In the genomic region with DNA sequence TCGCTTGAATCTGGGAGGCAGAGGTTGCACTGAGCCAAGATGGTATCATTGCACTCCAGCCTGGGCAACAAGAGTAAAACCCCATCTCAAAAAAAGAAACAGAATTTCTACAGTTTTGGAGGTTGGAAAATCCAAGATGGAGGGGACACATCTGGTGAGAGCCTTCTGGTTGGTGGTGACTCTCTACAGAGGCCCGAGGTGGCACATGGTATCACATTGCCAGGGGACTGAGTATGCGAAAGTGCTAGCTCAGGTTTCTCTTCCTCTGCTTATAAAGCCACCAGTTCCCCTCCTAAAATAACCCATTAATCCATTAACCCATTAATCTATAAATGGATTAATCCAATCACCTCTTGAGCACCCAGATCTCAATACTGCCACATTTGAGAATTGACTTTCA, we compare ENCODE assay signal across 24 cellular contexts.
"Had no signal": no experiment of that assay in that cellular context is flagged by ENCODE, and none has a peak within 500 bp of the region (broad histone marks: within the 10 kb centered on the region; RNA-seq: fewer than 3 reads in every experiment).

No MANE protein-coding gene starts in this region.

- DNase-seq: activated CD4-positive, alpha-beta T cell treated with anti-CD3 and anti-CD28 coated beads for 4 hours; activated CD8-positive, alpha-beta memory T cell treated with anti-CD3 and anti-CD28 coated beads, Interleukin-2, amount 50 U/mL, for 48 hours; activated CD8-positive, alpha-beta T cell treated with anti-CD3 and anti-CD28 coated beads for 36 hours; activated naive CD4-positive, alpha-beta T cell treated with anti-CD3 and anti-CD28 coated beads, Interleukin-2, amount 50 U/mL, for 16 hours; activated naive CD8-positive, alpha-beta T cell treated with anti-CD3 and anti-CD28 coated beads, Interleukin-2, amount 10 ng/mL, durations not matched to agents 7 days and 5 days; activated T-cell treated with anti-CD3 and anti-CD28 coated beads, Interleukin-2, amount 50 U/mL, for 1 hour; adrenal gland; anterior cingulate cortex; cerebellar nuclear complex; Kasumi-1; NCI-H1092; NCI-H1417; NCI-H1930; NCI-H2107; NCI-H2171 treated with DMSO at 0.1 percent for 48 hours; NCI-H345; NCI-H510A; OCI-M1; RPMI8226; T-cell had no signal

- ATAC-seq: activated CD4-positive, CD25-positive, alpha-beta regulatory T cell treated with anti-CD3 and anti-CD28 coated beads, Interleukin-2, amount 50 U/mL, for 24 hours; activated CD8-positive, alpha-beta T cell treated with anti-CD3 and anti-CD28 coated beads for 36 hours; Panc1; Right ventricle myocardium inferior; T-cell had no signal

- H3K9me3 Mint-ChIP-seq: activated CD8-positive, alpha-beta T cell treated with anti-CD3 and anti-CD28 coated beads for 36 hours; activated naive CD8-positive, alpha-beta T cell treated with anti-CD3 and anti-CD28 coated beads, Interleukin-2, amount 10 ng/mL, durations not matched to agents 7 days and 5 days; T-cell had no signal

- H3K27ac Mint-ChIP-seq: activated CD8-positive, alpha-beta T cell treated with anti-CD3 and anti-CD28 coated beads for 36 hours; activated naive CD8-positive, alpha-beta T cell treated with anti-CD3 and anti-CD28 coated beads, Interleukin-2, amount 10 ng/mL, durations not matched to agents 7 days and 5 days; T-cell had no signal

- H3K4me3 Mint-ChIP-seq: activated CD8-positive, alpha-beta T cell treated with anti-CD3 and anti-CD28 coated beads for 36 hours; activated naive CD8-positive, alpha-beta T cell treated with anti-CD3 and anti-CD28 coated beads, Interleukin-2, amount 10 ng/mL, durations not matched to agents 7 days and 5 days; T-cell had no signal

- H3K27me3 ChIP-seq: adrenal gland had no signal

- H3K4me1 ChIP-seq: adrenal gland had no signal

- H3K4me3 ChIP-seq: adrenal gland, SK-N-MC had no signal

- H3K27me3 Mint-ChIP-seq: activated CD8-positive, alpha-beta T cell treated with anti-CD3 and anti-CD28 coated beads for 36 hours; activated naive CD8-positive, alpha-beta T cell treated with anti-CD3 and anti-CD28 coated beads, Interleukin-2, amount 10 ng/mL, durations not matched to agents 7 days and 5 days; T-cell had no signal

- H3K36me3 Mint-ChIP-seq: activated naive CD8-positive, alpha-beta T cell treated with anti-CD3 and anti-CD28 coated beads, Interleukin-2, amount 10 ng/mL, durations not matched to agents 7 days and 5 days had no signal

- H3K36me3 ChIP-seq: adrenal gland had no signal

- H3K9me3 ChIP-seq: adrenal gland had no signal

- H3K27ac ChIP-seq: adrenal gland, SK-N-MC had no signal
